ENCODE assay signal across 17 cellular contexts in the genomic region with DNA sequence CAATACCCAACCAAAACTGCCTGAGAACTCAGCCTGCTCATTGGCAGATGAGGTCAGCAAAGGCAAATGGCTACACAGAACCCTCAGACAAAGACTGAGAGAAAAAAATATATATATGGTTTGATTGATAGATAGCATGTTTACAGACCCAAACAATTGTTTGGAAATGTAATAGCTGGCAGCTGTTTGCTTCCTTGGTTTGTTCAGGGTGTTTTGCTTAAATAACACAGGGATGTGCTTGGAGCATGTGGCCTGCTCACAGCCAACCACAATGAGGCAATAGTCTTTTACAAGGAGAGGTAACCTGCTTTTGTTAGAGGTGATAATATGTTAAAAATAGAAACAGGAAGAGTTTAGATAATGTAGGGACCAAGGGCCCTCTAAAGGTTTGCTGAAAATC.
DNase-seq lines count a peak whose midpoint lies in the region.
"Had no signal": no experiment of that assay in that cellular context is flagged by ENCODE, and none has a peak within 500 bp of the region (broad histone marks: within the 10 kb centered on the region; RNA-seq: fewer than 3 reads in every experiment).

No MANE protein-coding gene starts in this region.

- POLR2A ChIA-PET in CD4-positive, alpha-beta memory T cell (lab: Charles Lee; ENCODE audit: partially characterized antibody) = no interaction called here

- no peaks in the 10 kb centered on the region for H3K27me3 ChIP-seq in CD4-positive, alpha-beta memory T cell (ENCODE audit: insufficient read depth, low read length)
- H3K27me3 ChIP-seq: gastrocnemius medialis, left lung had no signal

- no peak overlapping the region for H3K27ac ChIP-seq in CD4-positive, alpha-beta memory T cell (ENCODE audit: low read depth, low read length)
- H3K27ac ChIP-seq: gastrocnemius medialis, HL-60, left lung had no signal

- no peaks in the 10 kb centered on the region for H3K9me3 Mint-ChIP-seq in CD4-positive, alpha-beta memory T cell

- peaks cover 0 to 4% of the 10 kb centered on the region in 2 donors for H3K27me3 Mint-ChIP-seq in CD4-positive, alpha-beta memory T cell

- H3K4me3 ChIP-seq in CD4-positive, alpha-beta memory T cell (ENCODE audit: low read length in 2 of 2) = no peak overlapping the region
- H3K4me3 ChIP-seq: gastrocnemius medialis, left lung had no signal

- CTCF ChIA-PET in CD4-positive, alpha-beta memory T cell (lab: Charles Lee; ENCODE audit: partially characterized antibody) = no interaction called here

- H3K27ac Mint-ChIP-seq in CD4-positive, alpha-beta memory T cell = no peak overlapping the region

- H3K36me3 ChIP-seq in CD4-positive, alpha-beta memory T cell (ENCODE audit: insufficient read depth, low read length) = no peaks in the 10 kb centered on the region
- H3K36me3 ChIP-seq: gastrocnemius medialis, left lung had no signal

- no peaks in the 10 kb centered on the region for H3K9me3 ChIP-seq in CD4-positive, alpha-beta memory T cell (ENCODE audit: control insufficient read depth in 1 of 2, low read length in 2 of 2)
- H3K9me3 ChIP-seq: gastrocnemius medialis, left lung had no signal

- no peaks in the 10 kb centered on the region for H3K4me1 ChIP-seq in CD4-positive, alpha-beta memory T cell (ENCODE audit: insufficient read depth, low read length)
- H3K4me1 ChIP-seq: gastrocnemius medialis had no signal

- DNase-seq in COLO668 (lab: John Stamatoyannopoulos, UW; ENCODE audit: unreplicated experiment) (peak; percentile 52), HCEC 1CT (peak; percentile 53), NCI-H748 (lab: John Stamatoyannopoulos, UW; ENCODE audit: unreplicated experiment) (peak; percentile 49), fibroblast of peridontal ligament (ENCODE audit: extremely low read depth) (peak; percentile 48), DMS114 treated with DMSO at 0.1 percent for 48 hours (lab: John Stamatoyannopoulos, UW; ENCODE audit: unreplicated experiment) (no peak)
- no peak for DNase-seq in CD4-positive, alpha-beta memory T cell
- no peak for DNase-seq in stimulated activated CD4-positive, alpha-beta T cell treated with anti-CD3 and anti-CD28 coated beads, Interleukin-4, amount 100 ng/mL, for 1 hour
- DNase-seq in central memory CD4-positive, alpha-beta T cell = no peak
- DNase-seq: activated CD4-positive, CD25-positive, alpha-beta regulatory T cell treated with anti-CD3 and anti-CD28 coated beads, Interleukin-2, amount 50 U/mL, for 72 hours; activated effector memory CD4-positive, alpha-beta T cell treated with anti-CD3 and anti-CD28 coated beads, Interleukin-2, amount 50 U/mL, for 16 hours; amygdala; gastrocnemius medialis; left lung; NCI-H1105 treated with DMSO at 0.1 percent for 48 hours; NCI-H510A; right cardiac atrium had no signal

- no peaks in the 10 kb centered on the region for H3K4me1 Mint-ChIP-seq in CD4-positive, alpha-beta memory T cell

- intact Hi-C loops in CD4-positive, alpha-beta memory T cell (cut with micrococcal nuclease) = no loop called here

- no peak overlapping the region for H3K4me3 Mint-ChIP-seq in CD4-positive, alpha-beta memory T cell

- H3K36me3 Mint-ChIP-seq in CD4-positive, alpha-beta memory T cell = peaks cover 0 to 10% of the 10 kb centered on the region in 2 donors

Comparison
In these comparisons a context has a peak if more than half of its experiments do, and no peak if none do; other contexts are left out.
1. DNase-seq: peak in COLO668 (single experiment), HCEC 1CT (single experiment), NCI-H748 (single experiment) and fibroblast of peridontal ligament (single experiment); none in CD4-positive, alpha-beta memory T cell (0 of 5), stimulated activated CD4-positive, alpha-beta T cell treated with anti-CD3 and anti-CD28 coated beads, Interleukin-4, amount 100 ng/mL, for 1 hour (single experiment), DMS114 treated with DMSO at 0.1 percent for 48 hours (single experiment) and central memory CD4-positive, alpha-beta T cell (single experiment).